Comparison of ENCODE assay signal across 1 cellular context in the genomic region with DNA sequence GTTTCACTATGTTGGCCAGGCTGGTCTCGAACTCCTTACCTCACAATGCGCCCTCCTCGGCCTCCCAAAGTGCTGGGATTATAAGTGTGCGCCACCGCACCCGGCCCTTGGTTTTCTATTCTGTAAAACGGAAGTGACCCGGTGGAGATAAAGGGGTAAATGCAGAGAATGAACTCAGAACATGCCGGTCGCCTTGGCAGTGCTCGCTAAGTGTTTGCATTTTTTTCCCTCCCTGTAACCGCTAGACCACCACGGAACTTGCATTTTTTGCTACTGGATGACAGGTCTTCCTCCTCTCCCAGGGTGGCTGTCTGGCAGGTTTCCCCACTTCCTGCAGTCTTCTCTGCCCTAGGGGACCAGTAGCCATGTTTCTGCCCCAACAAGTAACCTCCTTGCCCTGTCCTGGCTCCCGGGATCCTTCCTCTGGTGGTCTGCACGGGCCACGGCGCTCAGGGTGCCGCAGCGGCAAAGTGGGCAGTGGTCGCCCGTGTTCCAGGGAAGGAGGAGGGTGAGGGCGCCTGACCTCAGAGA.
A peak's percentile ranks its signal among the peaks of the same experiment; 100 is the strongest.
TF ChIP-seq lines count a peak whose summit lies in the region.

No MANE protein-coding gene starts in this region.

TF ChIP-seq in HepG2, 621 proteins besides CTCF, POLR2A, EP300 and RAD21 (continued from another document):
- TF ChIP-seq, protein P1, sequence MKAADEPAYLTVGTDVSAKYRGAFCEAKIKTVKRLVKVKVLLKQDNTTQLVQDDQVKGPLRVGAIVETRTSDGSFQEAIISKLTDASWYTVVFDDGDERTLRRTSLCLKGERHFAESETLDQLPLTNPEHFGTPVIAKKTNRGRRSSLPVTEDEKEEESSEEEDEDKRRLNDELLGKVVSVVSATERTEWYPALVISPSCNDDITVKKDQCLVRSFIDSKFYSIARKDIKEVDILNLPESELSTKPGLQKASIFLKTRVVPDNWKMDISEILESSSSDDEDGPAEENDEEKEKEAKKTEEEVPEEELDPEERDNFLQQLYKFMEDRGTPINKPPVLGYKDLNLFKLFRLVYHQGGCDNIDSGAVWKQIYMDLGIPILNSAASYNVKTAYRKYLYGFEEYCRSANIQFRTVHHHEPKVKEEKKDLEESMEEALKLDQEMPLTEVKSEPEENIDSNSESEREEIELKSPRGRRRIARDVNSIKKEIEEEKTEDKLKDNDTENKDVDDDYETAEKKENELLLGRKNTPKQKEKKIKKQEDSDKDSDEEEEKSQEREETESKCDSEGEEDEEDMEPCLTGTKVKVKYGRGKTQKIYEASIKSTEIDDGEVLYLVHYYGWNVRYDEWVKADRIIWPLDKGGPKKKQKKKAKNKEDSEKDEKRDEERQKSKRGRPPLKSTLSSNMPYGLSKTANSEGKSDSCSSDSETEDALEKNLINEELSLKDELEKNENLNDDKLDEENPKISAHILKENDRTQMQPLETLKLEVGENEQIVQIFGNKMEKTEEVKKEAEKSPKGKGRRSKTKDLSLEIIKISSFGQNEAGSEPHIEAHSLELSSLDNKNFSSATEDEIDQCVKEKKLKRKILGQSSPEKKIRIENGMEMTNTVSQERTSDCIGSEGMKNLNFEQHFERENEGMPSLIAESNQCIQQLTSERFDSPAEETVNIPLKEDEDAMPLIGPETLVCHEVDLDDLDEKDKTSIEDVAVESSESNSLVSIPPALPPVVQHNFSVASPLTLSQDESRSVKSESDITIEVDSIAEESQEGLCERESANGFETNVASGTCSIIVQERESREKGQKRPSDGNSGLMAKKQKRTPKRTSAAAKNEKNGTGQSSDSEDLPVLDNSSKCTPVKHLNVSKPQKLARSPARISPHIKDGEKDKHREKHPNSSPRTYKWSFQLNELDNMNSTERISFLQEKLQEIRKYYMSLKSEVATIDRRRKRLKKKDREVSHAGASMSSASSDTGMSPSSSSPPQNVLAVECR (CRISPR knock-in tag; IDR thresholded peaks at IDR 0.05; ENCODE audit: borderline replicate concordance): no peak
- TF ChIP-seq KLF9 (CRISPR knock-in tag; IDR thresholded peaks at IDR 0.05; ENCODE audit: low read depth) (no peak), ZUFSP (CRISPR knock-in tag; IDR thresholded peaks at IDR 0.05; ENCODE audit: borderline replicate concordance) (no peak), NFE2L1 (CRISPR knock-in tag; IDR thresholded peaks at IDR 0.05; ENCODE audit: borderline replicate concordance) (no peak), SNAPC4 (CRISPR knock-in tag; IDR thresholded peaks at IDR 0.05) (0 out of 2 replicates have a peak, but pooled peaks have one; percentile 33), ZNF3 (CRISPR knock-in tag; IDR thresholded peaks at IDR 0.05) (no peak), ZBTB8A (CRISPR knock-in tag; IDR thresholded peaks at IDR 0.05; ENCODE audit: borderline replicate concordance, low read depth) (no peak), HDAC1 (CRISPR knock-in tag; IDR thresholded peaks at IDR 0.05) (no peak), TCF7 (IDR thresholded peaks at IDR 0.05; ENCODE audit: low read depth) (no peak), ZNF432 (CRISPR knock-in tag; IDR thresholded peaks at IDR 0.05; ENCODE audit: borderline replicate concordance) (no peak), NFE2 (CRISPR knock-in tag; IDR thresholded peaks at IDR 0.05) (no peak)
- TF ChIP-seq, protein P2, sequence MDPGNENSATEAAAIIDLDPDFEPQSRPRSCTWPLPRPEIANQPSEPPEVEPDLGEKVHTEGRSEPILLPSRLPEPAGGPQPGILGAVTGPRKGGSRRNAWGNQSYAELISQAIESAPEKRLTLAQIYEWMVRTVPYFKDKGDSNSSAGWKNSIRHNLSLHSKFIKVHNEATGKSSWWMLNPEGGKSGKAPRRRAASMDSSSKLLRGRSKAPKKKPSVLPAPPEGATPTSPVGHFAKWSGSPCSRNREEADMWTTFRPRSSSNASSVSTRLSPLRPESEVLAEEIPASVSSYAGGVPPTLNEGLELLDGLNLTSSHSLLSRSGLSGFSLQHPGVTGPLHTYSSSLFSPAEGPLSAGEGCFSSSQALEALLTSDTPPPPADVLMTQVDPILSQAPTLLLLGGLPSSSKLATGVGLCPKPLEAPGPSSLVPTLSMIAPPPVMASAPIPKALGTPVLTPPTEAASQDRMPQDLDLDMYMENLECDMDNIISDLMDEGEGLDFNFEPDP (CRISPR knock-in tag; conservative IDR thresholded peaks at IDR 0.05): no peak
- TF ChIP-seq, protein P3, sequence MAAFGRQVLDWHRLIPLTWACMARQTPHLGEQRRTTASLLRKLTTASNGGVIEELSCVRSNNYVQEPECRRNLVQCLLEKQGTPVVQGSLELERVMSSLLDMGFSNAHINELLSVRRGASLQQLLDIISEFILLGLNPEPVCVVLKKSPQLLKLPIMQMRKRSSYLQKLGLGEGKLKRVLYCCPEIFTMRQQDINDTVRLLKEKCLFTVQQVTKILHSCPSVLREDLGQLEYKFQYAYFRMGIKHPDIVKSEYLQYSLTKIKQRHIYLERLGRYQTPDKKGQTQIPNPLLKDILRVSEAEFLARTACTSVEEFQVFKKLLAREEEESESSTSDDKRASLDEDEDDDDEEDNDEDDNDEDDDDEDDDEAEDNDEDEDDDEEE (CRISPR knock-in tag; IDR thresholded peaks at IDR 0.05): no peak
- TF ChIP-seq, protein P4, sequence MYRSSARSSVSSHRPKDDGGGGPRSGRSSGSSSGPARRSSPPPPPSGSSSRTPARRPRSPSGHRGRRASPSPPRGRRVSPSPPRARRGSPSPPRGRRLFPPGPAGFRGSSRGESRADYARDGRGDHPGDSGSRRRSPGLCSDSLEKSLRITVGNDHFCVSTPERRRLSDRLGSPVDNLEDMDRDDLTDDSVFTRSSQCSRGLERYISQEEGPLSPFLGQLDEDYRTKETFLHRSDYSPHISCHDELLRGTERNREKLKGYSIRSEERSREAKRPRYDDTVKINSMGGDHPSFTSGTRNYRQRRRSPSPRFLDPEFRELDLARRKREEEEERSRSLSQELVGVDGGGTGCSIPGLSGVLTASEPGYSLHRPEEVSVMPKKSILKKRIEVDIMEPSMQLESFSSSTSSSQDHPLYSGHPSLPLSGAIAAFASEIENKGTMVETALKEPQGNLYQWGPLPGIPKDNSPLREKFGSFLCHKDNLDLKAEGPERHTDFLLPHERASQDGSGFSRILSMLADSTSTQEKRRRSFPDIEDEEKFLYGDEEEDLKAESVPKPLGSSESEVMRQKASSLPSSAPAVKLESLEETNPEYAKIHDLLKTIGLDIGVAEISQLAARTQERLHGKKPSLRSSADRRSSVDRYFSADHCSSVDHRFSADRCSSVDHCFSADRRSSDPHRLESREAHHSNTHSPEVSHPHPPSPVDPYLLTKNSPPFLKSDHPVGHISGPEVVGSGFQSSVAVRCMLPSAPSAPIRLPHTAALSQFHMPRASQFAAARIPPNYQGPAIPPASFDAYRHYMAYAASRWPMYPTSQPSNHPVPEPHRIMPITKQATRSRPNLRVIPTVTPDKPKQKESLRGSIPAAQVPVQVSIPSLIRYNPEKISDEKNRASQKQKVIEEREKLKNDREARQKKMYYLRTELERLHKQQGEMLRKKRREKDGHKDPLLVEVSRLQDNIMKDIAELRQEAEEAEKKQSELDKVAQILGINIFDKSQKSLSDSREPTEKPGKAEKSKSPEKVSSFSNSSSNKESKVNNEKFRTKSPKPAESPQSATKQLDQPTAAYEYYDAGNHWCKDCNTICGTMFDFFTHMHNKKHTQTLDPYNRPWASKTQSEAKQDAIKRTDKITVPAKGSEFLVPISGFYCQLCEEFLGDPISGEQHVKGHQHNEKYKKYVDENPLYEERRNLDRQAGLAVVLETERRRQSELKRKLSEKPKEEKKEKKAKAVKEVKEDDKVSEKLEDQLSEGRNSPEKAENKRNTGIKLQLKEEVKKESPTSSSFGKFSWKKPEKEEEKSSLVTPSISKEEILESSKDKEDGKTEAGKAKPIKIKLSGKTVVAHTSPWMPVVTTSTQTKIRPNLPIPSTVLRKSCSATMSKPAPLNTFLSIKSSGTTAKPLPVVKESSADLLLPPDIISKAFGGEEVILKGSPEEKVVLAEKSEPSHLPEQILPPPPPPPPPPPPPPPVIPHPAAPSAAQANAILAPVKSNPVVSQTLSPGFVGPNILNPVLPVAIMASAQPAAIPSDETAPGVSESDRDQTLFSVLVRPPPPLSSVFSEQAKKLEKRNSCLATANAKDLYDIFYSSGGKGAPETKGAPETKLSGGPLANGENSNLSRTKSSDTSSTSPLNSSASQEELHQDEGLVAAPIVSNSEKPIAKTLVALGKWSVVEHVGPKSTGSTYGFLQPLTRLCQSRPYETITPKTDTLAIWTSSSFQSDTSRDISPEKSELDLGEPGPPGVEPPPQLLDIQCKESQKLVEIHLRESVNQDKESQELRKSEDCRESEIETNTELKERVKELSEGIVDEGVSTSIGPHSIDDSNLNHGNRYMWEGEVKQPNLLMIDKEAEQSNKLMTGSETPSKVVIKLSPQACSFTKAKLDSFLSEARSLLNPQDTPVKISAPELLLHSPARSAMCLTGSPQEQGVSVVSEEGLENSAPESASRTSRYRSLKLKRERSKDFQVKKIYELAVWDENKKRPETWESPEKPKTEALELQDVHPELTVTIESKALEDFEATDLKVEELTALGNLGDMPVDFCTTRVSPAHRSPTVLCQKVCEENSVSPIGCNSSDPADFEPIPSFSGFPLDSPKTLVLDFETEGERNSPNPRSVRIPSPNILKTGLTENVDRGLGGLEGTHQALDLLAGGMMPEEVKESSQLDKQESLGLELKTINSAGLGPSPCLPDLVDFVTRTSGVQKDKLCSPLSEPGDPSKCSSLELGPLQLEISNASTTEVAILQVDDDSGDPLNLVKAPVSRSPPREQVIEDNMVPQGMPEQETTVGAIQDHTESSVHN (CRISPR knock-in tag; IDR thresholded peaks at IDR 0.05): no peak
- TF ChIP-seq, protein P5, sequence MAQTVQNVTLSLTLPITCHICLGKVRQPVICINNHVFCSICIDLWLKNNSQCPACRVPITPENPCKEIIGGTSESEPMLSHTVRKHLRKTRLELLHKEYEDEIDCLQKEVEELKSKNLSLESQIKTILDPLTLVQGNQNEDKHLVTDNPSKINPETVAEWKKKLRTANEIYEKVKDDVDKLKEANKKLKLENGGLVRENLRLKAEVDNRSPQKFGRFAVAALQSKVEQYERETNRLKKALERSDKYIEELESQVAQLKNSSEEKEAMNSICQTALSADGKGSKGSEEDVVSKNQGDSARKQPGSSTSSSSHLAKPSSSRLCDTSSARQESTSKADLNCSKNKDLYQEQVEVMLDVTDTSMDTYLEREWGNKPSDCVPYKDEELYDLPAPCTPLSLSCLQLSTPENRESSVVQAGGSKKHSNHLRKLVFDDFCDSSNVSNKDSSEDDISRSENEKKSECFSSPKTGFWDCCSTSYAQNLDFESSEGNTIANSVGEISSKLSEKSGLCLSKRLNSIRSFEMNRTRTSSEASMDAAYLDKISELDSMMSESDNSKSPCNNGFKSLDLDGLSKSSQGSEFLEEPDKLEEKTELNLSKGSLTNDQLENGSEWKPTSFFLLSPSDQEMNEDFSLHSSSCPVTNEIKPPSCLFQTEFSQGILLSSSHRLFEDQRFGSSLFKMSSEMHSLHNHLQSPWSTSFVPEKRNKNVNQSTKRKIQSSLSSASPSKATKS (CRISPR knock-in tag; IDR thresholded peaks at IDR 0.05): no peak
- TF ChIP-seq, protein P6, sequence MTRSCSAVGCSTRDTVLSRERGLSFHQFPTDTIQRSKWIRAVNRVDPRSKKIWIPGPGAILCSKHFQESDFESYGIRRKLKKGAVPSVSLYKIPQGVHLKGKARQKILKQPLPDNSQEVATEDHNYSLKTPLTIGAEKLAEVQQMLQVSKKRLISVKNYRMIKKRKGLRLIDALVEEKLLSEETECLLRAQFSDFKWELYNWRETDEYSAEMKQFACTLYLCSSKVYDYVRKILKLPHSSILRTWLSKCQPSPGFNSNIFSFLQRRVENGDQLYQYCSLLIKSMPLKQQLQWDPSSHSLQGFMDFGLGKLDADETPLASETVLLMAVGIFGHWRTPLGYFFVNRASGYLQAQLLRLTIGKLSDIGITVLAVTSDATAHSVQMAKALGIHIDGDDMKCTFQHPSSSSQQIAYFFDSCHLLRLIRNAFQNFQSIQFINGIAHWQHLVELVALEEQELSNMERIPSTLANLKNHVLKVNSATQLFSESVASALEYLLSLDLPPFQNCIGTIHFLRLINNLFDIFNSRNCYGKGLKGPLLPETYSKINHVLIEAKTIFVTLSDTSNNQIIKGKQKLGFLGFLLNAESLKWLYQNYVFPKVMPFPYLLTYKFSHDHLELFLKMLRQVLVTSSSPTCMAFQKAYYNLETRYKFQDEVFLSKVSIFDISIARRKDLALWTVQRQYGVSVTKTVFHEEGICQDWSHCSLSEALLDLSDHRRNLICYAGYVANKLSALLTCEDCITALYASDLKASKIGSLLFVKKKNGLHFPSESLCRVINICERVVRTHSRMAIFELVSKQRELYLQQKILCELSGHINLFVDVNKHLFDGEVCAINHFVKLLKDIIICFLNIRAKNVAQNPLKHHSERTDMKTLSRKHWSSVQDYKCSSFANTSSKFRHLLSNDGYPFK (CRISPR knock-in tag; IDR thresholded peaks at IDR 0.05; ENCODE audit: borderline replicate concordance): no peak
